9 cellular contexts compared by ENCODE assay signal in the genomic region with DNA sequence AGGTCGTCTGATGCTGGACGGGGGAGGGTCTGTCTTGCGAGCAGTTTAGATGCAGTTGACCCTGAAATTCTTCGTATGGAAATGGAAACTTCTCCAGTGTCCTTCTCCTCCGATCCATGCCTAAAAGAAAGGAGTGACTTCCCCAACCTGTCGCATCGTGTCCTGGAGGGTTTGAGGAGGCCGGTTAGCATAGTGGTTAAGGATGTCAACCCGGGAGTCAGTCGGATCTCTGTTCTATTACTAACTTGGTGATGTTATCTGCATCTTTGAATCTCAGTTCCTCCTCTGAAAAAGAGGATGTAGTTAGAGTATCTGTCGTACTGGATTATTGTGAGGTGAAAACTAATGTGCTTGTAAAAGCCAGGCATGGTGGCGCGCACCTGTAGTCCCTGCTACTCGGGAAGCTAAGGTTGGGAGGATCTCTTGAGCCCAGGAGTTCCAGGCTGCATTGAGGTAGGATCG. TPM values are rescaled to one million over a fixed set of nuclear protein-coding genes. Genes with fewer than 3 reads are reported as not detected.
DNase-seq lines count a peak whose midpoint lies in the region; ATAC-seq and TF ChIP-seq lines count a peak whose summit lies in the region.
"Had no signal": no experiment of that assay in that cellular context is flagged by ENCODE, and none has a peak within 500 bp of the region (broad histone marks: within the 10 kb centered on the region; RNA-seq: fewer than 3 reads in every experiment).

No MANE protein-coding gene starts in this region.

- H3K9me3 Mint-ChIP-seq in T-cell: no peaks in the 10 kb centered on the region

- peaks cover 59 to 60% of the 10 kb centered on the region in 2 donors for H3K27me3 Mint-ChIP-seq in T-cell

- DNase-seq in NCI-H2227 (lab: John Stamatoyannopoulos, UW; ENCODE audit: unreplicated experiment) (peak; percentile 52), NCI-H2227 treated with DMSO at 0.1 percent for 48 hours (lab: John Stamatoyannopoulos, UW) (no peak), T-cell (no peak), fibroblast of the aortic adventitia (ENCODE audit: low read depth) (no peak), retinal pigment epithelial cell (ENCODE audit: low read depth) (no peak), DMS153 treated with DMSO at 0.1 percent for 48 hours (lab: John Stamatoyannopoulos, UW; ENCODE audit: unreplicated experiment) (no peak)
- DNase-seq in activated CD8-positive, alpha-beta memory T cell treated with anti-CD3 and anti-CD28 coated beads, Interleukin-2, amount 50 U/mL, for 48 hours: no peak

- peak overlapping the region; percentile 61 to 70 (median 70) for H3K4me3 Mint-ChIP-seq in T-cell

- POLR2A ChIA-PET in T-cell (lab: Charles Lee): no interaction called here

- no peak for TF ChIP-seq CTCF in fibroblast of the aortic adventitia (IDR thresholded peaks at IDR 0.05; ENCODE audit: insufficient read depth, low read length)
- no peak for TF ChIP-seq CTCF in retinal pigment epithelial cell (conservative IDR thresholded peaks at IDR 0.05; ENCODE audit: low read depth, low read length)

- CTCF ChIA-PET in T-cell (lab: Charles Lee): no interaction called here

- peak overlapping the region; percentile 64 for H3K4me3 ChIP-seq in fibroblast of the aortic adventitia (ENCODE audit: low read depth, low read length)
- H3K4me3 ChIP-seq in retinal pigment epithelial cell (ENCODE audit: low read length): peak overlapping the region; percentile 75

- ATAC-seq in T-cell (replicated peaks in 1 of 4) (no peak), GM18517 (IDR thresholded peaks at IDR 0.05; ENCODE audit: unreplicated experiment) (no peak)

- peaks cover 15 to 18% (median 16%) of the 10 kb centered on the region in 3 donors for H3K4me1 Mint-ChIP-seq in T-cell

- no peak overlapping the region for H3K27ac Mint-ChIP-seq in T-cell

- no peaks in the 10 kb centered on the region for H3K36me3 Mint-ChIP-seq in T-cell

RNA-seq across cellular contexts. Expression of gene ZBTB8B, which starts 0.7 kb away (rescaled TPM):
- total RNA-seq in T-cell (under 1 TPM in 1 of 5 donors, not detected in 4; 0.03 TPM), fibroblast of the aortic adventitia (ENCODE audit: low replicate concordance) (under 0.01 TPM in 1 of 2 replicates, not detected in the other)
- total RNA-seq: NCI-H460 had no signal
